8 cellular contexts compared by ENCODE assay signal in genomic region chr16:788399-789126, GRCh38. TPM values are rescaled to one million over a fixed set of nuclear protein-coding genes. Genes with fewer than 3 reads are reported as not detected.
DNase-seq lines count a peak whose midpoint lies in the region; ATAC-seq, FAIRE-seq and TF ChIP-seq lines count a peak whose summit lies in the region.

Gene CHTF18 (plus strand): TSS chr16:788620. CDS start chr16:788685, 65 bp downstream.

- peak within 1 kb of the TSS; percentile 89 for H3K4me3 Mint-ChIP-seq in T-helper 2 cell treated with Interferon-gamma antibody and Interleukin-4, amounts not matched to agents 5 μg/mL and 100 μg/mL, for 36 hours

- H3K36me3 ChIP-seq in ascending aorta (peaks cover 0 to 9% of the 10 kb centered on the region in 2 donors), right atrium auricular region (peaks cover 7% of the 10 kb centered on the region), psoas muscle (ENCODE audit: insufficient read depth in 1 of 2, low read depth in 1 of 2) (no peaks in the 10 kb centered on the region)

- H3K4me1 Mint-ChIP-seq in T-helper 2 cell treated with Interferon-gamma antibody and Interleukin-4, amounts not matched to agents 5 μg/mL and 100 μg/mL, for 36 hours (ENCODE audit: low read depth), result peaks cover 3% of the 10 kb centered on the region

- H3K9me3 Mint-ChIP-seq in T-helper 2 cell treated with Interferon-gamma antibody and Interleukin-4, amounts not matched to agents 5 μg/mL and 100 μg/mL, for 36 hours, result no peaks in the 10 kb centered on the region

- peak within 1 kb of the TSS; percentile 21 to 49 for H3K27ac ChIP-seq in ascending aorta
- H3K27ac ChIP-seq in right atrium auricular region, result peak within 1 kb of the TSS; percentile 58 to 69
- H3K27ac ChIP-seq in psoas muscle, result peak within 1 kb of the TSS; percentile 48

- H3K9me3 ChIP-seq in ascending aorta (no peaks in the 10 kb centered on the region), right atrium auricular region (no peaks in the 10 kb centered on the region), psoas muscle (no peaks in the 10 kb centered on the region)

- no peaks in the 10 kb centered on the region for H3K27me3 Mint-ChIP-seq in T-helper 2 cell treated with Interferon-gamma antibody and Interleukin-4, amounts not matched to agents 5 μg/mL and 100 μg/mL, for 36 hours (ENCODE audit: low read depth)

- FAIRE-seq in urothelium cell line (lab: Jason Lieb, UNC), result peak; percentile 94

- TF ChIP-seq CTCF in ascending aorta (IDR thresholded peaks at IDR 0.05), result no peak
- no peak for TF ChIP-seq CTCF in right atrium auricular region (IDR thresholded peaks at IDR 0.05)
- TF ChIP-seq CTCF in psoas muscle (IDR thresholded peaks at IDR 0.05), result no peak

- intact Hi-C loops in ascending aorta (cut with DNase I), result loop anchor here (1.0 to 10.0 kb wide), 5 partner anchors 19 to 266 kb away; partner anchors contain the start of genes CIAO3, LMF1 and METRN
- intact Hi-C loops in psoas muscle (cut with DNase I), result loop anchor here (5.0 to 10.0 kb wide), 2 partner anchors 76 to 214 kb away; no protein-coding TSS in a partner anchor

- H3K4me1 ChIP-seq in ascending aorta (peaks cover 7 to 17% of the 10 kb centered on the region in 2 donors), right atrium auricular region (peaks cover 0 to 24% of the 10 kb centered on the region in 2 donors), psoas muscle (peaks cover 14% of the 10 kb centered on the region)

- H3K27me3 ChIP-seq in ascending aorta (no peaks in the 10 kb centered on the region), right atrium auricular region (no peaks in the 10 kb centered on the region), psoas muscle (ENCODE audit: insufficient read depth in 3 of 3, low read length in 2 of 3) (peaks cover 0 to 6% (median 0%) of the 10 kb centered on the region in 3 donors)

- DNase-seq in NCI-H187 (lab: John Stamatoyannopoulos, UW) (peak; percentile 86 to 93), ascending aorta (ENCODE audit: low spot score in 2 of 2) (peak; percentile 63 to 95), right atrium auricular region (ENCODE audit: low spot score) (peak; percentile 88), psoas muscle (peak; percentile 93 to 95), urothelium cell line (ENCODE audit: low spot score) (peak; percentile 99)
- DNase-seq in T-helper 2 cell treated with Interferon-gamma antibody and Interleukin-4, amounts not matched to agents 5 μg/mL and 100 μg/mL, for 36 hours (ENCODE audit: low spot score), result peak; percentile 93

- peak; percentile 77 for ATAC-seq in GM18498 (IDR thresholded peaks at IDR 0.05; ENCODE audit: unreplicated experiment)
- peak; percentile 64 for ATAC-seq in HG02938 (IDR thresholded peaks at IDR 0.05; ENCODE audit: unreplicated experiment)
- peak; percentile 93 to 97 (median 96) for ATAC-seq in psoas muscle

- peaks cover 15% of the 10 kb centered on the region for H3K36me3 Mint-ChIP-seq in T-helper 2 cell treated with Interferon-gamma antibody and Interleukin-4, amounts not matched to agents 5 μg/mL and 100 μg/mL, for 36 hours (ENCODE audit: low read depth)

- peak within 1 kb of the TSS; percentile 92 to 99 for H3K4me3 ChIP-seq in ascending aorta
- H3K4me3 ChIP-seq in right atrium auricular region, result peak within 1 kb of the TSS; percentile 91 to 99
- H3K4me3 ChIP-seq in psoas muscle, result peak within 1 kb of the TSS; percentile 81

- H3K27ac Mint-ChIP-seq in T-helper 2 cell treated with Interferon-gamma antibody and Interleukin-4, amounts not matched to agents 5 μg/mL and 100 μg/mL, for 36 hours, result peak within 1 kb of the TSS; percentile 79

- 0 to 1% (median 1%) methylated on average over 31 to 97 of the region's 97 CpGs for WGBS in psoas muscle, 3 donors

RNA-seq across cellular contexts. Expression of gene CHTF18, which starts in this region (rescaled TPM):
- total RNA-seq in ascending aorta (19.9 TPM), right atrium auricular region (1 to 10 TPM; 1.8 to 2.3 TPM), psoas muscle (1 to 10 TPM; 2.5 to 4.5 (median 4.0) TPM)
- polyA plus RNA-seq in psoas muscle, result 1 to 10 TPM; 1.7 to 8.4 (median 2.2) TPM

Comparison
In these comparisons a context has a peak if more than half of its experiments do, and no peak if none do; other contexts are left out.
1. Peak in every context shown above with its lines: DNase-seq, ATAC-seq, H3K4me3 ChIP-seq and H3K27ac ChIP-seq.